Comparison of ENCODE assay signal across 8 cellular contexts in genomic region chr7:87934699-87935372, GRCh38. TPM values are rescaled to one million over a fixed set of nuclear protein-coding genes. Genes with fewer than 3 reads are reported as not detected.
A peak's percentile ranks its signal among the peaks of the same experiment; 100 is the strongest.
DNase-seq lines count a peak whose midpoint lies in the region; ATAC-seq lines count a peak whose summit lies in the region.

No MANE protein-coding gene starts in this region.

- H3K36me3 ChIP-seq in CD4-positive, CD25-positive, alpha-beta regulatory T cell (ENCODE audit: control insufficient read depth, insufficient read depth, low read length): no peaks in the 10 kb centered on the region

- H3K27me3 Mint-ChIP-seq in CD4-positive, CD25-positive, alpha-beta regulatory T cell: peaks cover 29% of the 10 kb centered on the region
- H3K27me3 Mint-ChIP-seq in activated naive CD8-positive, alpha-beta T cell treated with anti-CD3 and anti-CD28 coated beads for 36 hours: peaks cover 4% of the 10 kb centered on the region

- peaks cover 11% of the 10 kb centered on the region for H3K36me3 Mint-ChIP-seq in CD4-positive, CD25-positive, alpha-beta regulatory T cell
- peaks cover 9% of the 10 kb centered on the region for H3K36me3 Mint-ChIP-seq in activated naive CD8-positive, alpha-beta T cell treated with anti-CD3 and anti-CD28 coated beads for 36 hours

- peaks cover 0 to 1% (median 0%) of the 10 kb centered on the region in 7 donors for H3K9me3 Mint-ChIP-seq in CD4-positive, CD25-positive, alpha-beta regulatory T cell
- H3K9me3 Mint-ChIP-seq in activated naive CD8-positive, alpha-beta T cell treated with anti-CD3 and anti-CD28 coated beads for 36 hours: no peaks in the 10 kb centered on the region

- peak overlapping the region; percentile 69 for H3K4me3 ChIP-seq in CD4-positive, CD25-positive, alpha-beta regulatory T cell (ENCODE audit: low read depth, low read length)

- intact Hi-C loops in left cardiac atrium (cut with DNase I): loop anchor here in 1 of 2 donors (10.0 kb wide), 1 partner anchor 60 kb away; the partner anchor contains the start of genes DBF4 and SLC25A40

- no peaks in the 10 kb centered on the region for H3K9me3 ChIP-seq in CD4-positive, CD25-positive, alpha-beta regulatory T cell (ENCODE audit: control insufficient read depth in 2 of 2, low read length in 2 of 2)

- H3K4me1 ChIP-seq in CD4-positive, CD25-positive, alpha-beta regulatory T cell (ENCODE audit: control insufficient read depth, insufficient read depth, low read length, poor library complexity, severe bottlenecking): peaks cover 14% of the 10 kb centered on the region

- no peak overlapping the region for H3K27ac ChIP-seq in CD4-positive, CD25-positive, alpha-beta regulatory T cell (ENCODE audit: insufficient read depth, low read length, poor library complexity, severe bottlenecking)

- ATAC-seq in CD4-positive, CD25-positive, alpha-beta regulatory T cell (ENCODE audit: low read depth in 2 of 2): no peak
- ATAC-seq in GM19395 (IDR thresholded peaks at IDR 0.05; ENCODE audit: unreplicated experiment) (peak; percentile 7), left cardiac atrium (peak; percentile 14 to 35), GM21786 (IDR thresholded peaks at IDR 0.05; ENCODE audit: unreplicated experiment) (no peak)

- H3K27me3 ChIP-seq in CD4-positive, CD25-positive, alpha-beta regulatory T cell (ENCODE audit: control insufficient read depth, insufficient read depth, low read length): peaks cover 2% of the 10 kb centered on the region

- peak in 1 of 3 donors; percentile 32 for DNase-seq in CD4-positive, CD25-positive, alpha-beta regulatory T cell
- DNase-seq in NCI-H2107 (lab: John Stamatoyannopoulos, UW) (peak; percentile 40), left cardiac atrium (no peak), pons (ENCODE audit: low spot score) (peak; percentile 42)
- DNase-seq in activated naive CD8-positive, alpha-beta T cell treated with anti-CD3 and anti-CD28 coated beads for 36 hours: peak; percentile 34
- no peak for DNase-seq in activated CD4-positive, CD25-positive, alpha-beta regulatory T cell treated with anti-CD3 and anti-CD28 coated beads, Interleukin-2, amount 50 U/mL, for 72 hours

- peaks cover 4 to 16% (median 12%) of the 10 kb centered on the region in 4 donors for H3K4me1 Mint-ChIP-seq in CD4-positive, CD25-positive, alpha-beta regulatory T cell
- H3K4me1 Mint-ChIP-seq in activated naive CD8-positive, alpha-beta T cell treated with anti-CD3 and anti-CD28 coated beads for 36 hours: peaks cover 13% of the 10 kb centered on the region

- peak overlapping the region in 1 of 3 donors; percentile 44 for H3K27ac Mint-ChIP-seq in CD4-positive, CD25-positive, alpha-beta regulatory T cell
- peak overlapping the region; percentile 63 for H3K27ac Mint-ChIP-seq in activated naive CD8-positive, alpha-beta T cell treated with anti-CD3 and anti-CD28 coated beads for 36 hours

- peak overlapping the region; percentile 81 to 96 (median 90) for H3K4me3 Mint-ChIP-seq in CD4-positive, CD25-positive, alpha-beta regulatory T cell
- peak overlapping the region; percentile 87 for H3K4me3 Mint-ChIP-seq in activated naive CD8-positive, alpha-beta T cell treated with anti-CD3 and anti-CD28 coated beads for 36 hours

RNA-seq across cellular contexts. Expression of gene ADAM22, which starts 0.8 kb away (rescaled TPM):
- total RNA-seq in CD4-positive, CD25-positive, alpha-beta regulatory T cell: 1.2 TPM
- 1 to 10 TPM in 1 of 4 donors, under 1 TPM in 2, not detected in 1; 0.21 to 1.5 (median 0.30) TPM for polyA plus RNA-seq in CD4-positive, CD25-positive, alpha-beta regulatory T cell
- 1 to 10 TPM; 2.3 to 3.5 TPM for total RNA-seq in activated naive CD8-positive, alpha-beta T cell treated with anti-CD3 and anti-CD28 coated beads for 36 hours
- 1 to 10 TPM; 3.1 to 4.3 TPM for total RNA-seq in left cardiac atrium

RNA-seq across cellular contexts. Expression of gene DBF4, which starts 58.5 kb away (rescaled TPM):
- total RNA-seq in CD4-positive, CD25-positive, alpha-beta regulatory T cell: 65.1 TPM
- polyA plus RNA-seq in CD4-positive, CD25-positive, alpha-beta regulatory T cell: 10 to 100 TPM; 41.2 to 47.2 (median 43.1) TPM
- total RNA-seq in activated naive CD8-positive, alpha-beta T cell treated with anti-CD3 and anti-CD28 coated beads for 36 hours: 10 to 100 TPM; 86.3 to 88.8 TPM
- total RNA-seq in left cardiac atrium: 1 to 10 TPM; 3.1 to 5.3 TPM

RNA-seq across cellular contexts. Expression of gene SLC25A40, which starts 58.7 kb away (rescaled TPM):
- 24.2 TPM for total RNA-seq in CD4-positive, CD25-positive, alpha-beta regulatory T cell
- 10 to 100 TPM; 13.4 to 20.9 (median 16.3) TPM for polyA plus RNA-seq in CD4-positive, CD25-positive, alpha-beta regulatory T cell
- total RNA-seq in activated naive CD8-positive, alpha-beta T cell treated with anti-CD3 and anti-CD28 coated beads for 36 hours: 10 to 100 TPM; 36.1 to 45.9 TPM
- total RNA-seq in left cardiac atrium: 10 to 100 TPM; 25.1 to 31.4 TPM

Comparison
In these comparisons a context has a peak if more than half of its experiments do, and no peak if none do; other contexts are left out.
1. ATAC-seq: peak in GM19395 (single experiment) and left cardiac atrium (2 of 2); none in CD4-positive, CD25-positive, alpha-beta regulatory T cell (0 of 2) and GM21786 (single experiment).
2. DNase-seq: peak in NCI-H2107 (single experiment), activated naive CD8-positive, alpha-beta T cell treated with anti-CD3 and anti-CD28 coated beads for 36 hours (single experiment) and pons (single experiment); none in left cardiac atrium (single experiment) and activated CD4-positive, CD25-positive, alpha-beta regulatory T cell treated with anti-CD3 and anti-CD28 coated beads, Interleukin-2, amount 50 U/mL, for 72 hours (single experiment).
3. RNA of gene DBF4, which starts 58.5 kb away (total RNA-seq): 86.3 to 88.8 TPM in activated naive CD8-positive, alpha-beta T cell treated with anti-CD3 and anti-CD28 coated beads for 36 hours and 65.1 TPM in CD4-positive, CD25-positive, alpha-beta regulatory T cell (single experiment); 3.1 to 5.3 TPM in left cardiac atrium; every median in the first group is over 10 times any median in the second.